In genomic region chr7:157794764-157795101, GRCh38 we compare ENCODE assay signal across 12 cellular contexts.
DNase-seq lines count a peak whose midpoint lies in the region; ATAC-seq and TF ChIP-seq lines count a peak whose summit lies in the region.
"Had no signal": no experiment of that assay in that cellular context is flagged by ENCODE, and none has a peak within 500 bp of the region (broad histone marks: within the 10 kb centered on the region; RNA-seq: fewer than 3 reads in every experiment).

No MANE protein-coding gene starts in this region.

- H4K91ac ChIP-seq in H9 (ENCODE audit: insufficient read length, low read depth, low read length), result no peak overlapping the region

- H3K27me3 ChIP-seq in H9 (ENCODE audit: insufficient read depth, low read length) (no peaks in the 10 kb centered on the region; the same call in 1 of the 2 replicates), iPS-18a (ENCODE audit: control insufficient read depth, insufficient read depth, low read length) (no peaks in the 10 kb centered on the region), neuron (ENCODE audit: insufficient read depth, low read length) (no peaks in the 10 kb centered on the region)
- no peaks in the 10 kb centered on the region for H3K27me3 ChIP-seq in effector memory CD4-positive, alpha-beta T cell (replicated peaks; ENCODE audit: control insufficient read depth, insufficient read depth, low read length, poor library complexity, severe bottlenecking)

- H3K36me3 ChIP-seq in iPS-18a (ENCODE audit: control insufficient read depth, low read depth, low read length) (no peaks in the 10 kb centered on the region), neuron (ENCODE audit: insufficient read depth, low read length) (no peaks in the 10 kb centered on the region)
- no peaks in the 10 kb centered on the region for H3K36me3 ChIP-seq in effector memory CD4-positive, alpha-beta T cell (ENCODE audit: control insufficient read depth, insufficient read depth, low read length)

- no peak overlapping the region for H2BK12ac ChIP-seq in H9 (ENCODE audit: insufficient read length, low read depth, low read length)

- peak overlapping the region; percentile 6 to 56; a peak in 2 of 5 replicates for H3K4me3 Mint-ChIP-seq in H9
- H3K4me3 Mint-ChIP-seq: CD8-positive, alpha-beta memory T cell had no signal

- H2AFZ ChIP-seq in H9 (ENCODE audit: low read length) (no peak overlapping the region), neuron (ENCODE audit: low read depth, low read length) (peak overlapping the region; percentile 49)

- DNase-seq in H9 (no peak), NCI-H345 treated with DMSO at 0.1 percent for 48 hours (lab: John Stamatoyannopoulos, UW; ENCODE audit: unreplicated experiment) (peak; percentile 10)
- DNase-seq in effector memory CD4-positive, alpha-beta T cell, result no peak
- no peak for DNase-seq in stimulated activated naive CD8-positive, alpha-beta T cell treated with anti-CD3 and anti-CD28 coated beads, Interleukin-15, Interleukin-2, amounts not matched to agents 100 U/mL and 50 U/mL, for 24 hours
- DNase-seq: Caco-2, DND-41, GDM1 had no signal

- no peak for ATAC-seq in GM19328 (IDR thresholded peaks at IDR 0.05; ENCODE audit: unreplicated experiment)
- no peak for ATAC-seq in stimulated activated naive CD8-positive, alpha-beta T cell treated with anti-CD3 and anti-CD28 coated beads, Interleukin-15, Interleukin-2, amounts not matched to agents 100 U/mL and 50 U/mL, for 24 hours
- ATAC-seq: A549 had no signal

- H3K4me3 ChIP-seq in iPS-18a (ENCODE audit: low read length) (peak overlapping the region; percentile 30), neuron (ENCODE audit: low read length) (peak overlapping the region; percentile 0)
- no peak overlapping the region for H3K4me3 ChIP-seq in effector memory CD4-positive, alpha-beta T cell (ENCODE audit: insufficient read depth, low read depth, low read length, poor library complexity, severe bottlenecking)
- H3K4me3 ChIP-seq: A549 had no signal

- no peak overlapping the region for H2BK15ac ChIP-seq in H9 (ENCODE audit: low read depth, low read length)

- H3K4me1 ChIP-seq in H9 (ENCODE audit: insufficient read depth, low read length) (peaks cover 6% of the 10 kb centered on the region; the same call in 1 of the 2 replicates), iPS-18a (ENCODE audit: control insufficient read depth, low read depth, low read length) (peaks cover 19% of the 10 kb centered on the region), neuron (ENCODE audit: insufficient read depth, low read length) (peaks cover 23% of the 10 kb centered on the region)
- no peaks in the 10 kb centered on the region for H3K4me1 ChIP-seq in effector memory CD4-positive, alpha-beta T cell (ENCODE audit: control insufficient read depth, insufficient read depth, low read length, poor library complexity, severe bottlenecking)
- H3K4me1 ChIP-seq: A549, Caco-2 had no signal

- H4K8ac ChIP-seq in H9 (replicated peaks; ENCODE audit: insufficient read length, low read depth, low read length), result no peak overlapping the region

- H3K23me2 ChIP-seq in H9 (ENCODE audit: insufficient read length, low read depth, low read length, poor library complexity, severe bottlenecking), result no peaks in the 10 kb centered on the region

- H3K9me3 ChIP-seq in H9 (ENCODE audit: control insufficient read depth, low read depth, low read length) (no peaks in the 10 kb centered on the region), iPS-18a (ENCODE audit: control insufficient read depth, low read depth, low read length) (no peaks in the 10 kb centered on the region), neuron (ENCODE audit: low read length) (no peaks in the 10 kb centered on the region)
- no peaks in the 10 kb centered on the region for H3K9me3 ChIP-seq in effector memory CD4-positive, alpha-beta T cell (ENCODE audit: control insufficient read depth, low read length)
- H3K9me3 ChIP-seq: A549, Caco-2 had no signal

- no peaks in the 10 kb centered on the region for H3K9me3 Mint-ChIP-seq in H9

- H2BK120ac ChIP-seq in H9 (ENCODE audit: low read depth, low read length, poor library complexity, severe bottlenecking), result no peak overlapping the region

- no peak overlapping the region for H3K9ac ChIP-seq in H9 (ENCODE audit: extremely low read depth, insufficient read length, low read length)
- no peak overlapping the region for H3K9ac ChIP-seq in iPS-18a (ENCODE audit: low read length)

- H3K27me3 Mint-ChIP-seq in H9 (ENCODE audit: low read depth), result peaks cover 6% of the 10 kb centered on the region

- TF ChIP-seq CTCF in H9 (conservative IDR thresholded peaks at IDR 0.05), result no peak

- H3K79me1 ChIP-seq in H9 (ENCODE audit: insufficient read depth, low read depth, low read length, poor library complexity, severe bottlenecking), result no peaks in the 10 kb centered on the region

- peak overlapping the region; percentile 70 for H3K27ac ChIP-seq in H9 (ENCODE audit: insufficient read length, low read depth, low read length)
- H3K27ac ChIP-seq in iPS-18a (ENCODE audit: low read length), result peak overlapping the region; percentile 59
- no peak overlapping the region for H3K27ac ChIP-seq in effector memory CD4-positive, alpha-beta T cell (ENCODE audit: insufficient read depth, low read length, poor library complexity, severe bottlenecking)
- H3K27ac ChIP-seq: A549 had no signal

- peak overlapping the region in 2 of 3 experiments; percentile 86 to 97; a peak in 5 of 7 replicates for H3K27ac Mint-ChIP-seq in H9
- H3K27ac Mint-ChIP-seq: CD8-positive, alpha-beta memory T cell had no signal

- no peak overlapping the region for H3K23ac ChIP-seq in H9 (ENCODE audit: insufficient read length, low read depth, low read length)

- peaks cover 41 to 47% of the 10 kb centered on the region in 2 experiments for H3K4me1 Mint-ChIP-seq in H9
- H3K4me1 Mint-ChIP-seq: CD8-positive, alpha-beta memory T cell had no signal

- H3K79me2 ChIP-seq in H9 (ENCODE audit: insufficient read depth, low read length), result no peaks in the 10 kb centered on the region

- no peak overlapping the region for H3K4ac ChIP-seq in H9 (ENCODE audit: low read depth, low read length)

- WGBS in H9 (ENCODE audit: extremely low coverage, insufficient read length, low lambda C conversion rate), result no CpG with 5 or more reads among the region's 4 CpGs

- H4K5ac ChIP-seq in H9 (ENCODE audit: insufficient read length, low read depth, low read length), result no peak overlapping the region

- H3K56ac ChIP-seq in H9 (ENCODE audit: insufficient read length, low read depth, low read length), result no peak overlapping the region

- no peak overlapping the region for H3K14ac ChIP-seq in H9 (ENCODE audit: insufficient read depth, low read length)

- H4K20me1 ChIP-seq in H9 (ENCODE audit: control insufficient read depth, insufficient read depth, insufficient read length), result no peaks in the 10 kb centered on the region

- H3K36me3 Mint-ChIP-seq in H9 (ENCODE audit: insufficient read depth in 1 of 3, low read depth in 3 of 3), result peaks cover 0 to 10% (median 0%) of the 10 kb centered on the region in 3 experiments; a peak in 4 of 7 replicates
- H3K36me3 Mint-ChIP-seq: CD8-positive, alpha-beta memory T cell had no signal

- no peak overlapping the region for H2AK5ac ChIP-seq in H9 (ENCODE audit: insufficient read length, low read length)

- no peak overlapping the region for H3T11ph ChIP-seq in H9 (ENCODE audit: low read length)

- no peak overlapping the region for H3K18ac ChIP-seq in H9 (ENCODE audit: insufficient read length, low read depth, low read length)

- no peak overlapping the region for H2BK5ac ChIP-seq in H9 (ENCODE audit: insufficient read length, low read length)

- peak overlapping the region; percentile 45 for H3K4me2 ChIP-seq in H9 (ENCODE audit: insufficient read depth, insufficient read length, low read length)
- H3K4me2 ChIP-seq: A549 had no signal

- H2BK20ac ChIP-seq in H9 (ENCODE audit: low read depth, low read length, poor library complexity, severe bottlenecking), result no peak overlapping the region
